Comparison of ENCODE assay signal across 33 cellular contexts in the genomic region with DNA sequence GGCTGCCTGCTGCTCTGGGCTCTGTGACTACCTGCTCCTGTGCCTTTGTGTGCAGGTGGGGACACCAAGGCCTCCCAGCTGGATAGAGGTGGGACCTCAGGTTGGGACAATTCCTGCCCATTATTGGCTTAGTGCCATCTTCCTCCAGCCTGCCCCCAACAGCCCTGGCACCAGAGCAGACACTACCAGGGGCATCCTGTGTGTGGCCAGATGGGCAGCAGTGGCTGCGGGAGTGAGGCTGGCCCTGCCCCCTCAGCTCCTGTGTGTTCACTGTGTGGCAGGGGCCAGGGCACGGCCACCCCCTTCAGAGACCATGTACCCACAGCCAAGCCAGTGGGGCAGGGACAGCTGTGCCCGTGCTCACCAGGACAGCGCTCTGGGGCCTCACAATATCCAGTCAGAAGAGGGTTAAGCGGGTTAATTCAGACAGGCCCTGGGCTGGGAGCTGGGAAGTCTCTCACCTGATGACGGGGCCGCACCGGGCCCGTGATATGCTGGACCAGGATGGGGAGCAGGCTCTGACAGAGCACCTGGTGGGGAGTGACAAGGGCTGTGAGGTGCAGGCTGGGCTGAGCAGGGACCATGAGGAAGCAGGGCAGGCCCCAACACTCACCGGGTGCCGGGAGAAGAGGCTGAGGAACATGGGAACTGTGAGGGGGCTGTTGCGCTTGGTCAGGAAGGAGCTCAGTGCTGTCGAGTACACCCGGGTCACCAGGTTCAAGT. TPM values are rescaled to one million over a fixed set of nuclear protein-coding genes. Genes with fewer than 3 reads are reported as not detected.
DNase-seq lines count a peak whose midpoint lies in the region; ATAC-seq and TF ChIP-seq lines count a peak whose summit lies in the region.
"Had no signal": no experiment of that assay in that cellular context is flagged by ENCODE, and none has a peak within 500 bp of the region (broad histone marks: within the 10 kb centered on the region; RNA-seq: fewer than 3 reads in every experiment).

No MANE protein-coding gene starts in this region.

- no peak for DNase-seq in breast epithelium (ENCODE audit: low spot score in 2 of 2)
- DNase-seq in MCF 10A (ENCODE audit: unreplicated experiment): no peak
- DNase-seq in PC-9: no peak
- DNase-seq in foreskin keratinocyte: no peak
- no peak for DNase-seq in stomach
- DNase-seq in GM23338 (ENCODE audit: low spot score): no peak
- DNase-seq: activated CD4-positive, alpha-beta memory T cell treated with anti-CD3 and anti-CD28 coated beads, Interleukin-2, amount 10 ng/mL, durations not matched to agents 7 days and 5 days; activated CD4-positive, alpha-beta T cell treated with anti-CD3 and anti-CD28 coated beads for 1 hour; AML-193; CD4-positive, CD25-positive, alpha-beta regulatory T cell; central memory CD4-positive, alpha-beta T cell; endodermal cell; foreskin melanocyte; H7; mucosa of descending colon; NCI-H146; NCI-H226; Peyer's patch; stimulated activated naive CD4-positive, alpha-beta T cell; SW 1271 had no signal

- peaks cover 86% of the 10 kb centered on the region for H3F3A ChIP-seq in PC-9 (ENCODE audit: insufficient read depth, low read depth)
- peaks cover 5% of the 10 kb centered on the region for H3F3A ChIP-seq in GM23338 (replicated peaks; ENCODE audit: low read depth)

- H3K27me3 Mint-ChIP-seq in MCF 10A (ENCODE audit: insufficient read depth, unreplicated experiment): no peaks in the 10 kb centered on the region
- H3K27me3 Mint-ChIP-seq in GM23338 (ENCODE audit: insufficient read depth, low read depth, poor library complexity): peaks cover 32% of the 10 kb centered on the region
- H3K27me3 Mint-ChIP-seq: activated CD4-positive, alpha-beta memory T cell treated with anti-CD3 and anti-CD28 coated beads, Interleukin-2, amount 10 ng/mL, durations not matched to agents 7 days and 5 days; activated naive CD8-positive, alpha-beta T cell; CD4-positive, CD25-positive, alpha-beta regulatory T cell; natural killer cell treated with Interleukin-12 subunit alpha and Interleukin-12 subunit beta and Interleukin-15 and Interleukin-18, amount 100 ng/mL, for 72 hours had no signal

- no peak overlapping the region for H3K4me3 Mint-ChIP-seq in MCF 10A (ENCODE audit: unreplicated experiment)
- no peak overlapping the region for H3K4me3 Mint-ChIP-seq in GM23338
- H3K4me3 Mint-ChIP-seq: activated CD4-positive, alpha-beta memory T cell treated with anti-CD3 and anti-CD28 coated beads, Interleukin-2, amount 10 ng/mL, durations not matched to agents 7 days and 5 days; activated naive CD8-positive, alpha-beta T cell; CD4-positive, CD25-positive, alpha-beta regulatory T cell; endodermal cell; natural killer cell treated with Interleukin-12 subunit alpha and Interleukin-12 subunit beta and Interleukin-15 and Interleukin-18, amount 100 ng/mL, for 72 hours had no signal

- H3K27ac ChIP-seq in breast epithelium: peak overlapping the region; percentile 41 to 57
- H3K27ac ChIP-seq in PC-9: 0 out of 2 replicates have a peak overlapping the region, but pooled peaks have one; percentile 19
- no peak overlapping the region for H3K27ac ChIP-seq in foreskin keratinocyte
- H3K27ac ChIP-seq in stomach: peak overlapping the region in 4 of 5 donors; percentile 18 to 73 (median 48)
- no peak overlapping the region for H3K27ac ChIP-seq in GM23338 (ENCODE audit: low read depth)
- H3K27ac ChIP-seq: A549, vagina had no signal

- TF ChIP-seq POLR2A in breast epithelium (IDR thresholded peaks at IDR 0.05) (no peak), stomach (IDR thresholded peaks at IDR 0.05) (no peak)

- H3K79me2 ChIP-seq in PC-9 (ENCODE audit: low read depth) (no peaks in the 10 kb centered on the region), GM23338 (replicated peaks; ENCODE audit: insufficient read depth) (no peaks in the 10 kb centered on the region)

- H3K4me2 ChIP-seq in PC-9 (no peak overlapping the region), GM23338 (no peak overlapping the region)
- H3K4me2 ChIP-seq: A549 had no signal

- CTCF ChIA-PET in MCF 10A (lab: Yijun Ruan, JAX) (interaction anchor here (0.7 to 0.8 kb wide), 2 partner anchors 10 to 29 kb away, joined by 3 to 4 read pairs; no protein-coding TSS in a partner anchor), PC-9 (lab: Charles Lee) (interaction anchor here (0.7 kb wide), 1 partner anchor 203 kb away, joined by 3 read pairs; no protein-coding TSS in a partner anchor)

- BruUV-seq in MCF 10A (replicated peaks; lab: Mats Ljungman, UMichigan): no TSS peak
- BruUV-seq in PC-9 (replicated peaks; lab: Mats Ljungman, UMichigan): no TSS peak

- H3K27ac Mint-ChIP-seq in MCF 10A (ENCODE audit: low read depth, unreplicated experiment) (no peak overlapping the region), GM23338 (no peak overlapping the region)
- H3K27ac Mint-ChIP-seq: activated CD4-positive, alpha-beta memory T cell treated with anti-CD3 and anti-CD28 coated beads, Interleukin-2, amount 10 ng/mL, durations not matched to agents 7 days and 5 days; activated naive CD8-positive, alpha-beta T cell; activated T-helper 2 cell treated with anti-CD3 and anti-CD28 coated beads, Interferon-gamma antibody, Interleukin-2, Interleukin-4, amounts not matched to agents 10 μg/mL and 5 μg/mL and 100 μg/mL, durations not matched to agents 14 hours and 24 hours and 36 hours; CD4-positive, CD25-positive, alpha-beta regulatory T cell; endodermal cell; natural killer cell treated with Interleukin-12 subunit alpha and Interleukin-12 subunit beta and Interleukin-15 and Interleukin-18, amount 100 ng/mL, for 72 hours had no signal

- H3K4me1 ChIP-seq in breast epithelium (peaks cover 12 to 21% of the 10 kb centered on the region in 2 donors), PC-9 (replicated peaks; ENCODE audit: insufficient read depth) (no peaks in the 10 kb centered on the region), foreskin keratinocyte (no peaks in the 10 kb centered on the region), stomach (peaks cover 21 to 44% (median 34%) of the 10 kb centered on the region in 4 donors), GM23338 (ENCODE audit: insufficient read depth) (no peaks in the 10 kb centered on the region)
- H3K4me1 ChIP-seq: A549 had no signal

- POLR2A ChIA-PET in MCF 10A (lab: Yijun Ruan, JAX): no interaction called here
- POLR2A ChIA-PET in PC-9 (lab: Charles Lee; ENCODE audit: unreplicated experiment): no interaction called here

- no peaks in the 10 kb centered on the region for H3K27me3 ChIP-seq in breast epithelium
- no peaks in the 10 kb centered on the region for H3K27me3 ChIP-seq in PC-9 (ENCODE audit: insufficient read depth, low read depth)
- no peaks in the 10 kb centered on the region for H3K27me3 ChIP-seq in foreskin keratinocyte
- no peaks in the 10 kb centered on the region for H3K27me3 ChIP-seq in stomach
- H3K27me3 ChIP-seq in GM23338 (ENCODE audit: insufficient read depth): no peaks in the 10 kb centered on the region
- H3K27me3 ChIP-seq: Peyer's patch, vagina had no signal

- peaks cover under 1% of the 10 kb centered on the region for H3K36me3 ChIP-seq in breast epithelium
- peaks cover 29% of the 10 kb centered on the region; the same call in 1 of the 2 replicates for H3K36me3 ChIP-seq in PC-9 (ENCODE audit: low read depth)
- peaks cover 57 to 100% (median 97%) of the 10 kb centered on the region in 4 donors for H3K36me3 ChIP-seq in stomach
- peaks cover 5% of the 10 kb centered on the region; the same call in 1 of the 2 replicates for H3K36me3 ChIP-seq in GM23338 (ENCODE audit: insufficient read depth)

- H3K9me3 ChIP-seq in breast epithelium: no peaks in the 10 kb centered on the region
- no peaks in the 10 kb centered on the region for H3K9me3 ChIP-seq in PC-9 (ENCODE audit: insufficient read depth, low read depth)
- H3K9me3 ChIP-seq in stomach: no peaks in the 10 kb centered on the region
- H3K9me3 ChIP-seq: A549, mucosa of descending colon, Peyer's patch, vagina had no signal

- ATAC-seq in foreskin keratinocyte (peak; percentile 11), GM18873 (IDR thresholded peaks at IDR 0.05; ENCODE audit: low FRiP score, unreplicated experiment) (no peak), HG03139 (IDR thresholded peaks at IDR 0.05; ENCODE audit: unreplicated experiment) (no peak), GM23338 (no peak)
- ATAC-seq: A549; esophagus mucosa; mucosa of descending colon; natural killer cell treated with Interleukin-12 subunit alpha and Interleukin-12 subunit beta and Interleukin-15 and Interleukin-18, amount 100 ng/mL, for 72 hours had no signal

- intact Hi-C loops in breast epithelium (cut with DNase I; ENCODE audit: low total_unique reads) (no loop called here), MCF 10A (cut with micrococcal nuclease) (no loop called here), PC-9 (cut with micrococcal nuclease; ENCODE audit: unreplicated experiment) (loop anchor here (5.0 kb wide), 1 partner anchor 120 kb away; no protein-coding TSS in a partner anchor), stomach (cut with DNase I; ENCODE audit: low total_unique reads) (loop anchor here (10.0 kb wide), 1 partner anchor 117 kb away; no protein-coding TSS in a partner anchor)

- whole genome bisulfite sequencing in stomach, 5 donors: 78 to 92% (median 89%) methylated on average over 7 to 14 of the region's 14 CpGs

- TF ChIP-seq EP300 in stomach (IDR thresholded peaks at IDR 0.05): no peak

- H3K4me3 ChIP-seq in breast epithelium: no peak overlapping the region
- no peak overlapping the region for H3K4me3 ChIP-seq in PC-9
- H3K4me3 ChIP-seq in stomach: no peak overlapping the region
- H3K4me3 ChIP-seq in GM23338: no peak overlapping the region
- H3K4me3 ChIP-seq: A549, mucosa of descending colon, Peyer's patch, skin epidermis, vagina had no signal

- H3K9me2 ChIP-seq in PC-9 (ENCODE audit: insufficient read depth) (no peaks in the 10 kb centered on the region), GM23338 (ENCODE audit: insufficient read depth) (no peaks in the 10 kb centered on the region)

- H3K4me1 Mint-ChIP-seq in MCF 10A (ENCODE audit: insufficient read depth, unreplicated experiment): no peaks in the 10 kb centered on the region
- H3K4me1 Mint-ChIP-seq in GM23338: peaks cover 3% of the 10 kb centered on the region; the same call in 2 of the 3 replicates
- H3K4me1 Mint-ChIP-seq: activated CD4-positive, alpha-beta memory T cell treated with anti-CD3 and anti-CD28 coated beads, Interleukin-2, amount 10 ng/mL, durations not matched to agents 7 days and 5 days; CD4-positive, CD25-positive, alpha-beta regulatory T cell; endodermal cell had no signal

- H3K9me3 Mint-ChIP-seq in MCF 10A (ENCODE audit: unreplicated experiment) (no peaks in the 10 kb centered on the region), GM23338 (no peaks in the 10 kb centered on the region)
- H3K9me3 Mint-ChIP-seq: activated CD4-positive, alpha-beta memory T cell treated with anti-CD3 and anti-CD28 coated beads, Interleukin-2, amount 10 ng/mL, durations not matched to agents 7 days and 5 days; activated T-helper 2 cell treated with anti-CD3 and anti-CD28 coated beads, Interferon-gamma antibody, Interleukin-2, Interleukin-4, amounts not matched to agents 10 μg/mL and 5 μg/mL and 100 μg/mL, durations not matched to agents 14 hours and 24 hours and 36 hours; CD4-positive, CD25-positive, alpha-beta regulatory T cell; endodermal cell; natural killer cell treated with Interleukin-12 subunit alpha and Interleukin-12 subunit beta and Interleukin-15 and Interleukin-18, amount 100 ng/mL, for 72 hours had no signal

- peaks cover 52% of the 10 kb centered on the region for H4K20me1 ChIP-seq in PC-9 (ENCODE audit: insufficient read depth)
- peaks cover 15% of the 10 kb centered on the region for H4K20me1 ChIP-seq in GM23338 (replicated peaks; ENCODE audit: insufficient read depth)

- H3K36me3 Mint-ChIP-seq in MCF 10A (ENCODE audit: insufficient read depth, unreplicated experiment) (peaks cover 65% of the 10 kb centered on the region), GM23338 (ENCODE audit: low read depth) (peaks cover 75% of the 10 kb centered on the region)
- H3K36me3 Mint-ChIP-seq: activated naive CD8-positive, alpha-beta T cell; CD4-positive, CD25-positive, alpha-beta regulatory T cell had no signal

- TF ChIP-seq CTCF in breast epithelium (IDR thresholded peaks at IDR 0.05) (no peak), MCF 10A (IDR thresholded peaks at IDR 0.05; ENCODE audit: unreplicated experiment) (no peak), PC-9 (conservative IDR thresholded peaks at IDR 0.05) (no peak), foreskin keratinocyte (conservative IDR thresholded peaks at IDR 0.05) (no peak), stomach (IDR thresholded peaks at IDR 0.05) (no peak), GM23338 (conservative IDR thresholded peaks at IDR 0.05; ENCODE audit: low read depth in 2 of 2) (no peak)

- no peak overlapping the region for H2AFZ ChIP-seq in PC-9
- no peak overlapping the region for H2AFZ ChIP-seq in GM23338

RNA-seq across cellular contexts. Expression of a gene that starts 13.0 kb away (rescaled TPM):
- 10 to 100 TPM; 26.9 to 61.6 (median 50.1) TPM for total RNA-seq in breast epithelium
- total RNA-seq in MCF 10A (2022): 78.3 and 123 TPM in 2 replicates
- total RNA-seq in PC-9 (2021): 76.3 and 89.1 TPM in 2 replicates
- 76.5 and 89.3 TPM in 2 replicates for total RNA-seq in foreskin keratinocyte
- 58.7 and 69.4 TPM in 2 replicates for polyA plus RNA-seq in foreskin keratinocyte
- total RNA-seq in stomach: 100 to 1,000 TPM in 2 of 5 donors, 10 to 100 TPM in 3; 38.6 to 237 (median 73.2) TPM
- polyA plus RNA-seq in stomach: 10 to 100 TPM; 14.1 to 32.2 (median 21.5) TPM
- total RNA-seq in GM23338 (2014; rRNA removed; shearing (Covaris generic)): 169 and 213 TPM in 2 replicates
- 66.4 and 70.7 TPM in 2 replicates for polyA plus RNA-seq in GM23338 (2016; fragmentation: Nextera tagmentation; extraction: Ambion mirVana)

RNA-seq across cellular contexts. Expression of a gene that starts 18.2 kb away (rescaled TPM):
- total RNA-seq in breast epithelium: 10 to 100 TPM in 2 of 3 donors, not detected in 1; 12.8 to 33.8 TPM
- total RNA-seq in MCF 10A (2022): not detected in 2 replicates
- 3.7 and 7.5 TPM in 2 replicates for total RNA-seq in PC-9 (2021)
- total RNA-seq in foreskin keratinocyte: 0.25 and 0.31 TPM in 2 replicates
- polyA plus RNA-seq in foreskin keratinocyte: 0.18 and 0.22 TPM in 2 replicates
- total RNA-seq in stomach: 100 to 1,000 TPM in 1 of 5 donors, 10 to 100 TPM in 3, 1 to 10 TPM in 1; 5.8 to 147 (median 11.6) TPM
- 10 to 100 TPM in 2 of 3 donors, 1 to 10 TPM in 1; 4.4 to 22.2 (median 18.8) TPM for polyA plus RNA-seq in stomach
- 0.24 TPM in 1 of 2 replicates, not detected in the other for total RNA-seq in GM23338 (2014; rRNA removed; shearing (Covaris generic))
- polyA plus RNA-seq in GM23338 (2016; fragmentation: Nextera tagmentation; extraction: Ambion mirVana): 0.12 TPM in 1 of 2 replicates, not detected in the other
- total RNA-seq: activated CD4-positive, alpha-beta memory T cell treated with anti-CD3 and anti-CD28 coated beads, Interleukin-2, amount 10 ng/mL, durations not matched to agents 7 days and 5 days; activated T-helper 2 cell treated with anti-CD3 and anti-CD28 coated beads, Interferon-gamma antibody, Interleukin-2, Interleukin-4, amounts not matched to agents 10 μg/mL and 5 μg/mL and 100 μg/mL, durations not matched to agents 14 hours and 24 hours and 36 hours; astrocyte; CD4-positive, CD25-positive, alpha-beta regulatory T cell; Daoy; endodermal cell; H7; LHCN-M2; lung microvascular endothelial cell; natural killer cell treated with Interleukin-12 subunit alpha and Interleukin-12 subunit beta and Interleukin-15 and Interleukin-18, amount 100 ng/mL, for 72 hours had no signal
- polyA plus RNA-seq: A549; CD4-positive, CD25-positive, alpha-beta regulatory T cell had no signal

RNA-seq across cellular contexts. Expression of a gene that starts 42.2 kb away (rescaled TPM):
- total RNA-seq in breast epithelium: 1 to 10 TPM in 1 of 3 donors, under 1 TPM in 2; 0.16 to 1.8 (median 0.98) TPM
- total RNA-seq in MCF 10A (2022): not detected in 2 replicates
- total RNA-seq in PC-9 (2021): not detected in 2 replicates
- total RNA-seq in foreskin keratinocyte: not detected in 2 replicates
- not detected in 2 replicates for polyA plus RNA-seq in foreskin keratinocyte
- total RNA-seq in stomach: 1 to 10 TPM in 2 of 5 donors, not detected in 3; 1.1 to 1.9 TPM
- 1 to 10 TPM in 1 of 3 donors, under 1 TPM in 1, not detected in 1; 0.50 to 1.9 TPM for polyA plus RNA-seq in stomach
- 1.7 and 4.3 TPM in 2 replicates for total RNA-seq in GM23338 (2014; rRNA removed; shearing (Covaris generic))
- 1.3 and 3.1 TPM in 2 replicates for polyA plus RNA-seq in GM23338 (2016; fragmentation: Nextera tagmentation; extraction: Ambion mirVana)
- total RNA-seq: activated CD4-positive, alpha-beta memory T cell treated with anti-CD3 and anti-CD28 coated beads, Interleukin-2, amount 10 ng/mL, durations not matched to agents 7 days and 5 days; activated T-helper 2 cell treated with anti-CD3 and anti-CD28 coated beads, Interferon-gamma antibody, Interleukin-2, Interleukin-4, amounts not matched to agents 10 μg/mL and 5 μg/mL and 100 μg/mL, durations not matched to agents 14 hours and 24 hours and 36 hours; CD4-positive, CD25-positive, alpha-beta regulatory T cell; Daoy; LHCN-M2; lung microvascular endothelial cell; natural killer cell treated with Interleukin-12 subunit alpha and Interleukin-12 subunit beta and Interleukin-15 and Interleukin-18, amount 100 ng/mL, for 72 hours had no signal
- polyA plus RNA-seq: CD4-positive, CD25-positive, alpha-beta regulatory T cell had no signal

RNA-seq across cellular contexts. Expression of a gene that starts 43.5 kb away (rescaled TPM):
- 10 to 100 TPM in 2 of 3 donors, 1 to 10 TPM in 1; 5.3 to 14.1 (median 11.5) TPM for total RNA-seq in breast epithelium
- total RNA-seq in MCF 10A (2022): not detected in 2 replicates
- 25.7 and 33.8 TPM in 2 replicates for total RNA-seq in PC-9 (2021)
- total RNA-seq in foreskin keratinocyte: 0.31 and 0.35 TPM in 2 replicates
- 0.22 and 0.47 TPM in 2 replicates for polyA plus RNA-seq in foreskin keratinocyte
- 10 to 100 TPM in 4 of 5 donors, 1 to 10 TPM in 1; 4.1 to 67.7 (median 27.7) TPM for total RNA-seq in stomach
- 10 to 100 TPM; 13.7 to 30.0 (median 20.3) TPM for polyA plus RNA-seq in stomach
- total RNA-seq in GM23338 (2014; rRNA removed; shearing (Covaris generic)): 0.78 and 2.3 TPM in 2 replicates
- 1.4 and 1.7 TPM in 2 replicates for polyA plus RNA-seq in GM23338 (2016; fragmentation: Nextera tagmentation; extraction: Ambion mirVana)
- total RNA-seq: Daoy; natural killer cell treated with Interleukin-12 subunit alpha and Interleukin-12 subunit beta and Interleukin-15 and Interleukin-18, amount 100 ng/mL, for 72 hours had no signal
- polyA plus RNA-seq: CD4-positive, CD25-positive, alpha-beta regulatory T cell had no signal

Comparison
In these comparisons a context has a peak if more than half of its experiments do, and no peak if none do; other contexts are left out.
1. H3K27ac ChIP-seq: peak in breast epithelium (2 of 2), PC-9 (single experiment) and stomach (4 of 5); none in foreskin keratinocyte (single experiment) and GM23338 (single experiment).
2. intact Hi-C loops: an anchor here in PC-9 (5.0 kb wide) and stomach (10.0 kb wide); none called in breast epithelium and MCF 10A.